In genomic region chr10:96586419-96587254, GRCh38 we compare ENCODE assay signal across 8 cellular contexts. TPM values are rescaled to one million over a fixed set of nuclear protein-coding genes. Genes with fewer than 3 reads are reported as not detected.
DNase-seq lines count a peak whose midpoint lies in the region; ATAC-seq lines count a peak whose summit lies in the region.

Gene TM9SF3 (minus strand): TSS chr10:96587012. CDS start chr10:96586835, 177 bp downstream.

- H3K36me3 ChIP-seq in neuron (ENCODE audit: insufficient read depth, low read length) (no peaks in the 10 kb centered on the region), subcutaneous abdominal adipose tissue (ENCODE audit: control insufficient read depth in 5 of 5, insufficient read depth in 5 of 5, low read length in 5 of 5) (no peaks in the 10 kb centered on the region)

- DNase-seq in DMS53 treated with DMSO at 0.1 percent for 48 hours (lab: John Stamatoyannopoulos, UW; ENCODE audit: unreplicated experiment): peak; percentile 61
- DNase-seq in Jurkat, Clone E6-1 (ENCODE audit: low read depth, low spot score): peak; percentile 71
- peak; percentile 52 for DNase-seq in SHP77 treated with DMSO at 0.1 percent for 48 hours (lab: John Stamatoyannopoulos, UW)
- peak; percentile 93 for DNase-seq in activated gamma-delta T cell treated with Interleukin-2 at 50 U/mL for 16 hours
- peak; percentile 73 for DNase-seq in foreskin melanocyte

- ATAC-seq in GM21529 (IDR thresholded peaks at IDR 0.05; ENCODE audit: unreplicated experiment): peak; percentile 70

- H3K9me3 ChIP-seq in neuron (ENCODE audit: low read length) (no peaks in the 10 kb centered on the region), subcutaneous abdominal adipose tissue (ENCODE audit: control insufficient read depth in 5 of 5, low read length in 5 of 5) (no peaks in the 10 kb centered on the region)

- H3K27me3 ChIP-seq in neuron (ENCODE audit: insufficient read depth, low read length): no peaks in the 10 kb centered on the region
- no peaks in the 10 kb centered on the region for H3K27me3 ChIP-seq in subcutaneous abdominal adipose tissue (ENCODE audit: control insufficient read depth in 5 of 5, insufficient read depth in 4 of 5, low read length in 5 of 5)

- peak within 1 kb of the TSS; percentile 97 for H3K27ac ChIP-seq in subcutaneous abdominal adipose tissue (ENCODE audit: low read depth, low read length)

- peaks cover 20% of the 10 kb centered on the region for H3K4me1 ChIP-seq in neuron (ENCODE audit: insufficient read depth, low read length)
- peaks cover 3 to 51% (median 44%) of the 10 kb centered on the region in 5 donors for H3K4me1 ChIP-seq in subcutaneous abdominal adipose tissue (ENCODE audit: control insufficient read depth in 5 of 5, insufficient read depth in 5 of 5, low read length in 5 of 5)

- peak within 1 kb of the TSS; percentile 71 for H3K4me3 ChIP-seq in Jurkat, Clone E6-1 (ENCODE audit: low read length)
- H3K4me3 ChIP-seq in neuron (ENCODE audit: low read length) (peak within 1 kb of the TSS; percentile 84), subcutaneous abdominal adipose tissue (ENCODE audit: low read depth in 1 of 5, low read length in 5 of 5) (peak within 1 kb of the TSS; percentile 82 to 94 (median 86))

- peak within 1 kb of the TSS; percentile 88 to 99 (median 97) for H3K9ac ChIP-seq in subcutaneous abdominal adipose tissue (ENCODE audit: low read length in 5 of 5)

- H2AFZ ChIP-seq in neuron (ENCODE audit: low read depth, low read length): peak within 1 kb of the TSS; percentile 96

RNA-seq across cellular contexts. Expression of gene TM9SF3, which starts in this region (rescaled TPM):
- 51.9 TPM for polyA plus RNA-seq in Jurkat, Clone E6-1 (2012; ENCODE audit: insufficient read depth, insufficient read length)

Comparison
In these comparisons a context has a peak if more than half of its experiments do, and no peak if none do; other contexts are left out.
1. Peak in every context shown above with its lines: DNase-seq, ATAC-seq, H3K4me3 ChIP-seq and H3K27ac ChIP-seq.